In genomic region chr1:230066466-230067404, GRCh38 we compare ENCODE assay signal across 8 cellular contexts. TPM values are rescaled to one million over a fixed set of nuclear protein-coding genes. Genes with fewer than 3 reads are reported as not detected.
A peak's percentile ranks its signal among the peaks of the same experiment; 100 is the strongest.
DNase-seq lines count a peak whose midpoint lies in the region; ATAC-seq and TF ChIP-seq lines count a peak whose summit lies in the region.

Gene GALNT2, plus strand, starts transcription at chr1:230067238. Its CDS starts 43 bp downstream, at chr1:230067281.

- TF ChIP-seq CTCF in AG04449 (IDR thresholded peaks at IDR 0.05; ENCODE audit: insufficient read depth, low read length, missing control alignments) (no peak), VCaP (conservative IDR thresholded peaks at IDR 0.05) (no peak)

- no peaks in the 10 kb centered on the region for H3K36me3 ChIP-seq in skeletal muscle tissue (ENCODE audit: control insufficient read depth in 3 of 3, insufficient read depth in 3 of 3, low read length in 3 of 3)

- peaks cover 30 to 37% (median 33%) of the 10 kb centered on the region in 3 donors for H3K4me1 ChIP-seq in skeletal muscle tissue (ENCODE audit: control insufficient read depth in 3 of 3, insufficient read depth in 3 of 3, low read length in 3 of 3)

- H3K4me3 ChIP-seq in AG04449 (ENCODE audit: low read depth, low read length) (peak within 1 kb of the TSS; percentile 88), iPS-18c (ENCODE audit: insufficient read depth, low read depth, low read length) (peak within 1 kb of the TSS; percentile 86), skeletal muscle tissue (ENCODE audit: low read length in 3 of 3) (peak within 1 kb of the TSS; percentile 84 to 90 (median 88))

- in situ Hi-C loops in T47D (cut with HindIII; ENCODE audit: low pct_unique_long_range_greater_than_20kb, low sequenced_read_pairs): no loop called here

- CTCF ChIA-PET in AG04449 (lab: Yijun Ruan, JAX): interaction anchor here (0.6 to 0.7 kb wide), 2 partner anchors 167 to 353 kb away, joined by 3 read pairs; no protein-coding TSS in a partner anchor

- no peaks in the 10 kb centered on the region for H3K27me3 ChIP-seq in skeletal muscle tissue (ENCODE audit: control insufficient read depth in 3 of 3, insufficient read depth in 3 of 3, low read length in 3 of 3)

- POLR2A ChIA-PET in AG04449 (lab: Yijun Ruan, JAX): interaction anchor here (0.9 to 1.0 kb wide), 3 partner anchors 13 to 139 kb away, joined by 3 to 5 read pairs (median 3); no protein-coding TSS in a partner anchor

- DNase-seq in AG04449 (ENCODE audit: low read depth, low spot score) (no peak), NCI-H2227 (lab: John Stamatoyannopoulos, UW; ENCODE audit: unreplicated experiment) (peak; percentile 92), T47D (ENCODE audit: low read depth in 1 of 2, low spot score in 1 of 2) (peak; percentile 95 to 97)

- H3K9ac ChIP-seq in skeletal muscle tissue (ENCODE audit: low read depth in 1 of 3, low read length in 3 of 3): peak within 1 kb of the TSS; percentile 89 to 95 (median 94)

- H3K9me3 ChIP-seq in iPS-18c (ENCODE audit: control insufficient read depth, insufficient read depth, low read length) (no peaks in the 10 kb centered on the region), skeletal muscle tissue (ENCODE audit: control insufficient read depth in 3 of 3, low read length in 3 of 3) (peaks cover 0 to 2% (median 0%) of the 10 kb centered on the region in 3 donors)

- peak; percentile 69 for ATAC-seq in GM18873 (IDR thresholded peaks at IDR 0.05; ENCODE audit: low FRiP score, unreplicated experiment)
- ATAC-seq in HG03108 (IDR thresholded peaks at IDR 0.05; ENCODE audit: unreplicated experiment): peak; percentile 84

- H3K27ac ChIP-seq in VCaP: peak within 1 kb of the TSS; percentile 88
- H3K27ac ChIP-seq in skeletal muscle tissue (ENCODE audit: low read depth, low read length): peak within 1 kb of the TSS; percentile 93

RNA-seq across cellular contexts. Expression of gene GALNT2, which starts in this region (rescaled TPM):
- total RNA-seq in skeletal muscle tissue: 36.0 TPM
